14 cellular contexts compared by ENCODE assay signal in genomic region chr3:107911337-107912000, GRCh38.
DNase-seq lines count a peak whose midpoint lies in the region; ATAC-seq and TF ChIP-seq lines count a peak whose summit lies in the region.
"Had no signal": no experiment of that assay in that cellular context is flagged by ENCODE, and none has a peak within 500 bp of the region (broad histone marks: within the 10 kb centered on the region; RNA-seq: fewer than 3 reads in every experiment).

No MANE protein-coding gene starts in this region.

- H3K9me2 ChIP-seq in SK-N-SH: no peaks in the 10 kb centered on the region

- H3K27me3 ChIP-seq in SK-N-SH (ENCODE audit: insufficient read depth): no peaks in the 10 kb centered on the region
- H3K27me3 ChIP-seq: thyroid gland had no signal

- H3K27me3 Mint-ChIP-seq in stimulated activated naive B cell treated with anti-CD40 and anti-IgM and Interleukin-4, amounts not matched to agents 10 μg/mL and 1 μg/mL and 100 μg/mL, for 72 hours: peaks cover 3 to 7% of the 10 kb centered on the region in 2 donors

- intact Hi-C loops in Right ventricle myocardium inferior (cut with DNase I): no loop called here
- intact Hi-C loops in cardiac septum (cut with DNase I): no loop called here

- H3K4me1 Mint-ChIP-seq in stimulated activated naive B cell treated with anti-CD40 and anti-IgM and Interleukin-4, amounts not matched to agents 10 μg/mL and 1 μg/mL and 100 μg/mL, for 72 hours: peaks cover 8 to 14% of the 10 kb centered on the region in 2 donors
- H3K4me1 Mint-ChIP-seq: endodermal cell, neural crest cell had no signal

- H3K27ac ChIP-seq in SK-N-SH (ENCODE audit: low read depth in 2 of 2, low read length in 1 of 2): no peak overlapping the region
- H3K27ac ChIP-seq: thyroid gland had no signal

- H3K9me3 Mint-ChIP-seq in stimulated activated naive B cell treated with anti-CD40 and anti-IgM and Interleukin-4, amounts not matched to agents 10 μg/mL and 1 μg/mL and 100 μg/mL, for 72 hours: no peaks in the 10 kb centered on the region
- H3K9me3 Mint-ChIP-seq: CD4-positive, alpha-beta T cell; neural crest cell had no signal

- no peaks in the 10 kb centered on the region for H3K79me2 ChIP-seq in SK-N-SH (ENCODE audit: insufficient read depth)

- TF ChIP-seq CTCF in SK-N-SH (IDR thresholded peaks at IDR 0.05): no peak

- no peak overlapping the region for H3K4me3 Mint-ChIP-seq in stimulated activated naive B cell treated with anti-CD40 and anti-IgM and Interleukin-4, amounts not matched to agents 10 μg/mL and 1 μg/mL and 100 μg/mL, for 72 hours
- H3K4me3 Mint-ChIP-seq: CD4-positive, alpha-beta T cell; endodermal cell; neural crest cell had no signal

- peak overlapping the region; percentile 31 for H3K27ac Mint-ChIP-seq in stimulated activated naive B cell treated with anti-CD40 and anti-IgM and Interleukin-4, amounts not matched to agents 10 μg/mL and 1 μg/mL and 100 μg/mL, for 72 hours
- H3K27ac Mint-ChIP-seq: CD4-positive, alpha-beta T cell; endodermal cell had no signal

- DNase-seq in Right ventricle myocardium inferior (ENCODE audit: missing footprints): no peak
- DNase-seq in cardiac septum (ENCODE audit: low spot score): no peak
- DNase-seq in SW480 (ENCODE audit: low spot score): peak; percentile 37
- DNase-seq in stimulated activated naive B cell treated with anti-CD40 and anti-IgM and Interleukin-4, amounts not matched to agents 10 μg/mL and 1 μg/mL and 100 μg/mL, for 72 hours: no peak
- DNase-seq in NCI-H1105 (lab: John Stamatoyannopoulos, UW): no peak
- DNase-seq in NCI-H187 treated with DMSO at 0.1 percent for 48 hours (lab: John Stamatoyannopoulos, UW): no peak
- DNase-seq in SK-N-SH: no peak
- DNase-seq: CD4-positive, alpha-beta T cell; endodermal cell; mesenchymal stem cell; SW 1271 had no signal

- H4K20me1 ChIP-seq in SK-N-SH (ENCODE audit: insufficient read depth): no peaks in the 10 kb centered on the region

- H2AFZ ChIP-seq in SK-N-SH (ENCODE audit: low read depth): no peak overlapping the region

- H3K9me3 ChIP-seq in SK-N-SH: no peaks in the 10 kb centered on the region
- H3K9me3 ChIP-seq: thyroid gland had no signal

- POLR2A ChIA-PET in SK-N-SH (lab: Yijun Ruan, JAX): no interaction called here

- no peak overlapping the region for H3K4me2 ChIP-seq in SK-N-SH

- H3K4me3 ChIP-seq in SK-N-SH (ENCODE audit: low read depth in 2 of 2, low read length in 1 of 2): no peak overlapping the region
- H3K4me3 ChIP-seq: thyroid gland had no signal

- peak; percentile 83 for ATAC-seq in Right ventricle myocardium inferior
- peak; percentile 3 for ATAC-seq in HG03439 (IDR thresholded peaks at IDR 0.05; ENCODE audit: unreplicated experiment)
- ATAC-seq in stimulated activated naive B cell treated with anti-CD40 and anti-IgM and Interleukin-4, amounts not matched to agents 10 μg/mL and 1 μg/mL and 100 μg/mL, for 72 hours (replicated peaks): no peak

- no peak for TF ChIP-seq EP300 in SK-N-SH (IDR thresholded peaks at IDR 0.05; ENCODE audit: borderline replicate concordance in 1 of 2, low read depth in 1 of 2, low read length in 1 of 2)

- H3F3A ChIP-seq in SK-N-SH (replicated peaks; ENCODE audit: insufficient read depth): no peaks in the 10 kb centered on the region

- H3K36me3 ChIP-seq in SK-N-SH (replicated peaks in 1 of 2; ENCODE audit: control insufficient read depth in 1 of 2, insufficient read depth in 2 of 2, low read length in 1 of 2): no peaks in the 10 kb centered on the region
- H3K36me3 ChIP-seq: thyroid gland had no signal

- H3K9ac ChIP-seq in SK-N-SH: no peak overlapping the region

- H3K36me3 Mint-ChIP-seq in stimulated activated naive B cell treated with anti-CD40 and anti-IgM and Interleukin-4, amounts not matched to agents 10 μg/mL and 1 μg/mL and 100 μg/mL, for 72 hours: no peaks in the 10 kb centered on the region

- CTCF ChIA-PET in SK-N-SH (lab: Yijun Ruan, JAX): interaction anchor here (1.0 to 1.5 kb wide), 3 partner anchors 16 to 566 kb away, joined by 3 to 5 read pairs (median 3); no protein-coding TSS in a partner anchor

- H3K4me1 ChIP-seq in SK-N-SH (ENCODE audit: control insufficient read depth in 1 of 2, insufficient read depth in 2 of 2, low read depth in 1 of 2, low read length in 1 of 2): no peaks in the 10 kb centered on the region; a peak in 1 of 4 replicates

- no peak for TF ChIP-seq RAD21 in SK-N-SH (IDR thresholded peaks at IDR 0.05; ENCODE audit: low read length)

- WGBS in SK-N-SH (ENCODE audit: low lambda C conversion rate): 61% methylated on average over 3 of the region's 3 CpGs

TF ChIP-seq in SK-N-SH, 30 proteins besides CTCF, POLR2A, EP300 and RAD21:
- TF ChIP-seq FOXJ3 (CRISPR knock-in tag; IDR thresholded peaks at IDR 0.05) (no peak), TAF1 (IDR thresholded peaks at IDR 0.05; ENCODE audit: borderline replicate concordance, low read depth, low read length) (no peak), POLR2AphosphoS5 (IDR thresholded peaks at IDR 0.05; ENCODE audit: low read depth, low read length) (no peak), GATA2 (CRISPR knock-in tag; IDR thresholded peaks at IDR 0.05) (no peak), SMC3 (IDR thresholded peaks at IDR 0.05; ENCODE audit: low read depth, low read length) (no peak), ZBTB33 (IDR thresholded peaks at IDR 0.05; ENCODE audit: borderline replicate concordance, low read depth) (no peak), FOXM1 (IDR thresholded peaks at IDR 0.05; ENCODE audit: low read depth) (no peak), TEAD4 (IDR thresholded peaks at IDR 0.05; ENCODE audit: borderline replicate concordance, insufficient read depth) (no peak), USF1 (IDR thresholded peaks at IDR 0.05; ENCODE audit: borderline replicate concordance, low read depth) (no peak), GABPA (IDR thresholded peaks at IDR 0.05; ENCODE audit: low read depth) (no peak), JUND (IDR thresholded peaks at IDR 0.05) (no peak), CHD2 (IDR thresholded peaks at IDR 0.05; ENCODE audit: low read length, partially characterized antibody) (no peak), YY1 (IDR thresholded peaks at IDR 0.05; ENCODE audit: low read depth) (no peak), EZH2phosphoT487 (IDR thresholded peaks at IDR 0.05; ENCODE audit: borderline replicate concordance, low read depth) (no peak), RXRA (IDR thresholded peaks at IDR 0.05; ENCODE audit: borderline replicate concordance, low read depth) (no peak)

Comparison
In these comparisons a context has a peak if more than half of its experiments do, and no peak if none do; other contexts are left out.
1. ATAC-seq: peak in Right ventricle myocardium inferior (single experiment) and HG03439 (single experiment); none in stimulated activated naive B cell treated with anti-CD40 and anti-IgM and Interleukin-4, amounts not matched to agents 10 μg/mL and 1 μg/mL and 100 μg/mL, for 72 hours (0 of 2).